ENCODE assay signal across 11 cellular contexts in genomic region chr3:106172780-106173179, GRCh38.
DNase-seq lines count a peak whose midpoint lies in the region; ATAC-seq and TF ChIP-seq lines count a peak whose summit lies in the region.
"Had no signal": no experiment of that assay in that cellular context is flagged by ENCODE, and none has a peak within 500 bp of the region (broad histone marks: within the 10 kb centered on the region; RNA-seq: fewer than 3 reads in every experiment).

No MANE protein-coding gene starts in this region.

- ATAC-seq in GM18861 (IDR thresholded peaks at IDR 0.05; ENCODE audit: unreplicated experiment) (peak; percentile 60), GM21576 (IDR thresholded peaks at IDR 0.05; ENCODE audit: unreplicated experiment) (peak; percentile 44), HG03442 (IDR thresholded peaks at IDR 0.05; ENCODE audit: unreplicated experiment) (peak; percentile 56), gastrocnemius medialis (no peak)
- peak; percentile 35 for ATAC-seq in effector memory CD8-positive, alpha-beta T cell (replicated peaks)

- peaks cover 35 to 54% of the 10 kb centered on the region in 2 donors for H3K4me1 Mint-ChIP-seq in effector memory CD8-positive, alpha-beta T cell (ENCODE audit: low read depth in 2 of 2)

- no peak for TF ChIP-seq CTCF in gastrocnemius medialis (IDR thresholded peaks at IDR 0.05 in 4 of 5, conservative IDR thresholded peaks at IDR 0.05 in 1 of 5)

- H3K9me3 ChIP-seq in gastrocnemius medialis, result no peaks in the 10 kb centered on the region
- H3K9me3 ChIP-seq: neutrophil had no signal

- peak overlapping the region; percentile 36 to 68 for H3K4me3 Mint-ChIP-seq in effector memory CD8-positive, alpha-beta T cell

- H3K36me3 ChIP-seq in gastrocnemius medialis, result no peaks in the 10 kb centered on the region
- H3K36me3 ChIP-seq: neutrophil had no signal

- H3K9me3 Mint-ChIP-seq in effector memory CD8-positive, alpha-beta T cell, result no peaks in the 10 kb centered on the region

- H3K27me3 Mint-ChIP-seq in effector memory CD8-positive, alpha-beta T cell, result no peaks in the 10 kb centered on the region

- TF ChIP-seq POLR2A in gastrocnemius medialis (IDR thresholded peaks at IDR 0.05), result no peak

- H3K27ac ChIP-seq in gastrocnemius medialis, result no peak overlapping the region
- H3K27ac ChIP-seq: neutrophil had no signal

- no peak for DNase-seq in effector memory CD8-positive, alpha-beta T cell
- no peak for DNase-seq in kidney glomerular epithelial cell (lab: John Stamatoyannopoulos, UW)
- no peak for DNase-seq in activated CD8-positive, alpha-beta memory T cell treated with anti-CD3 and anti-CD28 coated beads for 24 hours
- no peak for DNase-seq in NCI-H1436 (lab: John Stamatoyannopoulos, UW)
- no peak for DNase-seq in gastrocnemius medialis
- DNase-seq: caudate nucleus, NCI-H82 had no signal

- intact Hi-C loops in gastrocnemius medialis (cut with DNase I; ENCODE audit: low total_unique reads), result no loop called here

- H3K4me3 ChIP-seq in gastrocnemius medialis, result no peak overlapping the region

- H3K4me1 ChIP-seq in gastrocnemius medialis, result no peaks in the 10 kb centered on the region

- H3K27me3 ChIP-seq in gastrocnemius medialis, result no peaks in the 10 kb centered on the region
- H3K27me3 ChIP-seq: neutrophil had no signal

- in situ Hi-C loops in gastrocnemius medialis (cut with MboI; ENCODE audit: low sequenced_read_pairs in 4 of 4), result no loop called here

- peak overlapping the region; percentile 51 to 92 for H3K27ac Mint-ChIP-seq in effector memory CD8-positive, alpha-beta T cell

- H3K36me3 Mint-ChIP-seq in effector memory CD8-positive, alpha-beta T cell (ENCODE audit: insufficient read depth), result peaks cover 8% of the 10 kb centered on the region

Comparison
In these comparisons a context has a peak if more than half of its experiments do, and no peak if none do; other contexts are left out.
1. ATAC-seq: peak in GM18861 (single experiment), GM21576 (single experiment), HG03442 (single experiment) and effector memory CD8-positive, alpha-beta T cell (single experiment); none in gastrocnemius medialis (0 of 2).